In genomic region chr12:124518051-124518932, GRCh38 we compare ENCODE assay signal across 8 cellular contexts. TPM values are rescaled to one million over a fixed set of nuclear protein-coding genes. Genes with fewer than 3 reads are reported as not detected.
A peak's percentile ranks its signal among the peaks of the same experiment; 100 is the strongest.
DNase-seq lines count a peak whose midpoint lies in the region; ATAC-seq, FAIRE-seq and TF ChIP-seq lines count a peak whose summit lies in the region.

No MANE protein-coding gene starts in this region.

- peaks cover 2% of the 10 kb centered on the region for H3K36me3 ChIP-seq in bronchial epithelial cell (ENCODE audit: control insufficient read depth, insufficient read depth, low read length)
- H3K36me3 ChIP-seq in skeletal muscle satellite cell (ENCODE audit: insufficient read depth, low read length): no peaks in the 10 kb centered on the region

- TF ChIP-seq CTCF in bronchial epithelial cell (IDR thresholded peaks at IDR 0.05; ENCODE audit: insufficient read depth, low read length, severe bottlenecking): no peak

- peak; percentile 98 for DNase-seq in HCEC 1CT
- DNase-seq in NCI-H524 (lab: John Stamatoyannopoulos, UW): peak; percentile 93 to 96
- DNase-seq in bronchial epithelial cell (ENCODE audit: low read depth): peak; percentile 97
- DNase-seq in iris pigment epithelial cell (ENCODE audit: low read depth): peak; percentile 99
- DNase-seq in activated naive CD8-positive, alpha-beta T cell treated with anti-CD3 and anti-CD28 coated beads for 36 hours: no peak
- no peak for DNase-seq in activated CD8-positive, alpha-beta memory T cell treated with anti-CD3 and anti-CD28 coated beads, Interleukin-2, amount 10 ng/mL, durations not matched to agents 7 days and 5 days
- DNase-seq in activated T-cell treated with anti-CD3 and anti-CD28 coated beads, Interleukin-2, amount 50 U/mL, for 1 hour: no peak

- H3K4me3 Mint-ChIP-seq in activated naive CD8-positive, alpha-beta T cell treated with anti-CD3 and anti-CD28 coated beads for 36 hours: no peak overlapping the region
- no peak overlapping the region for H3K4me3 Mint-ChIP-seq in activated CD8-positive, alpha-beta memory T cell treated with anti-CD3 and anti-CD28 coated beads, Interleukin-2, amount 10 ng/mL, durations not matched to agents 7 days and 5 days

- peaks cover 10% of the 10 kb centered on the region for H3K4me1 Mint-ChIP-seq in activated naive CD8-positive, alpha-beta T cell treated with anti-CD3 and anti-CD28 coated beads for 36 hours
- H3K4me1 Mint-ChIP-seq in activated CD8-positive, alpha-beta memory T cell treated with anti-CD3 and anti-CD28 coated beads, Interleukin-2, amount 10 ng/mL, durations not matched to agents 7 days and 5 days: no peaks in the 10 kb centered on the region

- H3K27me3 ChIP-seq in bronchial epithelial cell (ENCODE audit: control insufficient read depth, insufficient read depth, low read length) (no peaks in the 10 kb centered on the region), skeletal muscle satellite cell (ENCODE audit: control insufficient read depth, insufficient read depth, low read length) (no peaks in the 10 kb centered on the region)

- peak overlapping the region; percentile 88 for H3K4me2 ChIP-seq in skeletal muscle satellite cell (ENCODE audit: low read length)

- H3K9ac ChIP-seq in skeletal muscle satellite cell (ENCODE audit: low read depth, low read length): peak overlapping the region; percentile 82

- no peak for ATAC-seq in activated CD8-positive, alpha-beta memory T cell treated with anti-CD3 and anti-CD28 coated beads, Interleukin-2, amount 10 ng/mL, durations not matched to agents 7 days and 5 days

- peaks cover 6% of the 10 kb centered on the region for H3K36me3 Mint-ChIP-seq in activated naive CD8-positive, alpha-beta T cell treated with anti-CD3 and anti-CD28 coated beads for 36 hours
- H3K36me3 Mint-ChIP-seq in activated CD8-positive, alpha-beta memory T cell treated with anti-CD3 and anti-CD28 coated beads, Interleukin-2, amount 10 ng/mL, durations not matched to agents 7 days and 5 days: peaks cover 2% of the 10 kb centered on the region

- peak; percentile 72 for FAIRE-seq in bronchial epithelial cell (lab: Jason Lieb, UNC)

- peaks cover 70% of the 10 kb centered on the region for H3K4me1 ChIP-seq in skeletal muscle satellite cell (ENCODE audit: control insufficient read depth, insufficient read depth, low read length)

- no peak overlapping the region for H3K27ac Mint-ChIP-seq in activated naive CD8-positive, alpha-beta T cell treated with anti-CD3 and anti-CD28 coated beads for 36 hours
- H3K27ac Mint-ChIP-seq in activated CD8-positive, alpha-beta memory T cell treated with anti-CD3 and anti-CD28 coated beads, Interleukin-2, amount 10 ng/mL, durations not matched to agents 7 days and 5 days: no peak overlapping the region

- H3K4me3 ChIP-seq in bronchial epithelial cell (ENCODE audit: low read depth, low read length) (peak overlapping the region; percentile 58), skeletal muscle satellite cell (ENCODE audit: low read length) (peak overlapping the region; percentile 75)

- no peaks in the 10 kb centered on the region for H3K9me3 ChIP-seq in skeletal muscle satellite cell (replicated peaks; ENCODE audit: low read length)

- H3K9me3 Mint-ChIP-seq in activated naive CD8-positive, alpha-beta T cell treated with anti-CD3 and anti-CD28 coated beads for 36 hours: no peaks in the 10 kb centered on the region
- H3K9me3 Mint-ChIP-seq in activated CD8-positive, alpha-beta memory T cell treated with anti-CD3 and anti-CD28 coated beads, Interleukin-2, amount 10 ng/mL, durations not matched to agents 7 days and 5 days (ENCODE audit: low read depth): no peaks in the 10 kb centered on the region

- CTCF ChIA-PET in activated CD8-positive, alpha-beta memory T cell treated with anti-CD3 and anti-CD28 coated beads, Interleukin-2, amount 10 ng/mL, durations not matched to agents 7 days and 5 days (lab: Charles Lee): interaction anchor here (0.7 kb wide), 1 partner anchor 202 kb away, joined by 3 read pairs; no protein-coding TSS in a partner anchor

- H3K27me3 Mint-ChIP-seq in activated naive CD8-positive, alpha-beta T cell treated with anti-CD3 and anti-CD28 coated beads for 36 hours: no peaks in the 10 kb centered on the region
- H3K27me3 Mint-ChIP-seq in activated CD8-positive, alpha-beta memory T cell treated with anti-CD3 and anti-CD28 coated beads, Interleukin-2, amount 10 ng/mL, durations not matched to agents 7 days and 5 days: no peaks in the 10 kb centered on the region

RNA-seq across cellular contexts. Expression of gene NCOR2, which starts 49.1 kb away (rescaled TPM):
- total RNA-seq in bronchial epithelial cell: 20.1 and 20.3 TPM in 2 replicates
- total RNA-seq in skeletal muscle satellite cell (2012; rRNA removed): 46.6 and 66.2 TPM in 2 replicates
- 100 to 1,000 TPM; 106 to 112 TPM for total RNA-seq in activated naive CD8-positive, alpha-beta T cell treated with anti-CD3 and anti-CD28 coated beads for 36 hours
- total RNA-seq in activated CD8-positive, alpha-beta memory T cell treated with anti-CD3 and anti-CD28 coated beads, Interleukin-2, amount 10 ng/mL, durations not matched to agents 7 days and 5 days: 10 to 100 TPM; 84.6 to 99.4 TPM

Comparison
In these comparisons a context has a peak if more than half of its experiments do, and no peak if none do; other contexts are left out.
1. DNase-seq: peak in HCEC 1CT (single experiment), NCI-H524 (2 of 2), bronchial epithelial cell (single experiment) and iris pigment epithelial cell (single experiment); none in activated naive CD8-positive, alpha-beta T cell treated with anti-CD3 and anti-CD28 coated beads for 36 hours (single experiment), activated CD8-positive, alpha-beta memory T cell treated with anti-CD3 and anti-CD28 coated beads, Interleukin-2, amount 10 ng/mL, durations not matched to agents 7 days and 5 days (single experiment) and activated T-cell treated with anti-CD3 and anti-CD28 coated beads, Interleukin-2, amount 50 U/mL, for 1 hour (single experiment).